Comparison of ENCODE assay signal across 8 cellular contexts in genomic region chr16:72848759-72849664, GRCh38.
DNase-seq lines count a peak whose midpoint lies in the region; ATAC-seq, FAIRE-seq and TF ChIP-seq lines count a peak whose summit lies in the region.

No MANE protein-coding gene starts in this region.

- DNase-seq in ELR (ENCODE audit: low read depth): peak; percentile 88
- DNase-seq in NCI-H446 (lab: John Stamatoyannopoulos, UW): peak; percentile 80 to 87
- peak; percentile 98 for DNase-seq in coronary artery (ENCODE audit: low spot score)
- peak; percentile 95 for DNase-seq in mesenteric fat pad (ENCODE audit: low spot score)
- no peak for DNase-seq in activated naive CD4-positive, alpha-beta T cell (lab: John Stamatoyannopoulos, UW)
- no peak for DNase-seq in D721Med (ENCODE audit: insufficient read length, low spot score)

- FAIRE-seq in D721Med (lab: Jason Lieb, UNC): no peak

- H3K4me3 ChIP-seq in coronary artery: peak overlapping the region; percentile 53

- peak overlapping the region; percentile 97 to 99 for H3K27ac ChIP-seq in coronary artery

- no peak for ATAC-seq in HG03342 (IDR thresholded peaks at IDR 0.05; ENCODE audit: unreplicated experiment)
- no peak for ATAC-seq in HG02885 (IDR thresholded peaks at IDR 0.05; ENCODE audit: poor library complexity, unreplicated experiment)

- TF ChIP-seq CTCF in coronary artery (IDR thresholded peaks at IDR 0.05) (no peak), D721Med (IDR thresholded peaks at IDR 0.05; ENCODE audit: insufficient read depth, missing control alignments) (no peak)

Comparison
In these comparisons a context has a peak if more than half of its experiments do, and no peak if none do; other contexts are left out.
1. DNase-seq: peak in ELR (single experiment), NCI-H446 (2 of 2), coronary artery (single experiment) and mesenteric fat pad (single experiment); none in activated naive CD4-positive, alpha-beta T cell (0 of 4) and D721Med (single experiment).